18 cellular contexts compared by ENCODE assay signal in the genomic region with DNA sequence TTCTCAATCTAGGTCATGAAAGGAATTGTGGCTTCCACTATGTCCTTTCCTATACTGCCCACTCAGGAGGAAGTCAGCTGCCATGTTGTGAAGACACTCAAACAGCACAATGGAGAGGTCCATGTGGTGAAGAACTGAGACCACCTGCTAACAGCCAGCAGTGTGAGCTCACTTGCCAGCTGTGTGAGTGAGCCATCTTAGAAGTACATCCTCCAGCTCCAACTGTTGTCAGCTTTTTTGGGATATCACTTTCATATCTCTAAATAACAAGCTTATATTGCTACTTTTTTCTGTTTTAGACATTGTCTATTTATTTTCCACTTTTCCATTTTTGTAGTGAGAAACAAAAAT.
"Had no signal": no experiment of that assay in that cellular context is flagged by ENCODE, and none has a peak within 500 bp of the region (broad histone marks: within the 10 kb centered on the region; RNA-seq: fewer than 3 reads in every experiment).

No MANE protein-coding gene starts in this region.

- H3K4me3 ChIP-seq: dorsolateral prefrontal cortex, hepatocyte, lung, sigmoid colon, tibial artery, upper lobe of left lung, uterus had no signal

- H2AFZ ChIP-seq: hepatocyte had no signal

- ATAC-seq: left colon; left ventricle myocardium superior; stimulated activated memory B cell treated with anti-CD40 and anti-IgM and Interleukin-4, amounts not matched to agents 10 μg/mL and 1 μg/mL and 100 μg/mL, for 72 hours had no signal

- H3K36me3 ChIP-seq: sigmoid colon, tibial artery, upper lobe of left lung, uterus had no signal

- H3K9me3 ChIP-seq: sigmoid colon, tibial artery, upper lobe of left lung, uterus had no signal

- DNase-seq: cortex of kidney; dorsolateral prefrontal cortex; effector CD8-positive, alpha-beta T cell; foreskin melanocyte; head of caudate nucleus; left colon; left ventricle myocardium superior; natural killer cell; posterior cingulate gyrus; sigmoid colon; small intestine; stimulated activated CD4-positive, alpha-beta T cell treated with anti-CD3 and anti-CD28 coated beads, Interleukin-4, amount 100 ng/mL, for 1 hour; tibial artery; upper lobe of left lung; uterus had no signal

- H3K27ac ChIP-seq: dorsolateral prefrontal cortex, hepatocyte, sigmoid colon, tibial artery, upper lobe of left lung, uterus had no signal

- H3K4me2 ChIP-seq: hepatocyte had no signal

- H3K27me3 ChIP-seq: hepatocyte, sigmoid colon, upper lobe of left lung, uterus had no signal

- H3K79me2 ChIP-seq: hepatocyte had no signal

- H3K4me1 ChIP-seq: sigmoid colon, tibial artery, upper lobe of left lung, uterus had no signal
